In the genomic region with DNA sequence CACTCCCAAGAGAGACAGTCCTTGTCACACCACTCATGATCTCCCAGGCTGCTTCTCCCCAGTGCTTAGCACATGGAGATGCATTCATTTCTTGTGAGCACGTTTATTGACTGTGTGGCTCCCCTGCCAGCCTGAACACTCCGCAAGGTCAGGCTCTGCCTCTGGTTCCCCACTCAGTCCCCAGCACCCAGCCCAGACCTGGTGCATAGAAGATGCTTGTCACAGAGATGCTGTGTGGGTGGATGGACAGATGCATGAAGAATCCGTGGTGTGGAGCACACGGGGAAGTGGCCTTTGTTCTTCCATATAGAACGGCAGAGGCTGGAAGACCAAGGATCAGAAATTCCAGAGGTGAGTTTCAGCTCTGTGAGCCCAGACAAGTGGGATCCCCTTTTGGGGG, we compare ENCODE assay signal across 21 cellular contexts. TPM values are rescaled to one million over a fixed set of nuclear protein-coding genes. Genes with fewer than 3 reads are reported as not detected.
DNase-seq lines count a peak whose midpoint lies in the region; ATAC-seq and TF ChIP-seq lines count a peak whose summit lies in the region.
"Had no signal": no experiment of that assay in that cellular context is flagged by ENCODE, and none has a peak within 500 bp of the region (broad histone marks: within the 10 kb centered on the region; RNA-seq: fewer than 3 reads in every experiment).

No MANE protein-coding gene starts in this region.

- peak overlapping the region; percentile 88 for H3K4me2 ChIP-seq in DOHH2 (ENCODE audit: low read length)
- H3K4me2 ChIP-seq in SU-DHL-6 (ENCODE audit: low read depth, low read length, poor library complexity, severe bottlenecking), result peak overlapping the region; percentile 57
- H3K4me2 ChIP-seq: KMS-11 had no signal

- peaks cover 48 to 55% of the 10 kb centered on the region in 2 donors for H3K4me1 Mint-ChIP-seq in stimulated activated naive B cell treated with anti-CD40 and anti-IgM and Interleukin-4, amounts not matched to agents 10 μg/mL and 1 μg/mL and 100 μg/mL, for 72 hours

- H3K36me3 Mint-ChIP-seq in stimulated activated naive B cell treated with anti-CD40 and anti-IgM and Interleukin-4, amounts not matched to agents 10 μg/mL and 1 μg/mL and 100 μg/mL, for 72 hours, result peaks cover 15 to 17% of the 10 kb centered on the region in 2 donors
- H3K36me3 Mint-ChIP-seq: CD4-positive, alpha-beta memory T cell had no signal

- no peak overlapping the region for H3K4me3 Mint-ChIP-seq in stimulated activated naive B cell treated with anti-CD40 and anti-IgM and Interleukin-4, amounts not matched to agents 10 μg/mL and 1 μg/mL and 100 μg/mL, for 72 hours

- DNase-seq in dorsolateral prefrontal cortex (no peak), adrenal gland (no peak)
- DNase-seq in stimulated activated naive B cell treated with anti-CD40 and anti-IgM and Interleukin-4, amounts not matched to agents 10 μg/mL and 1 μg/mL and 100 μg/mL, for 72 hours, result peak; percentile 43
- DNase-seq: AML-193; CD4-positive, alpha-beta memory T cell; DMS153; GF-D8; GOT3; NCI-H1417 treated with DMSO at 0.1 percent for 48 hours; NCI-H187 treated with DMSO at 0.1 percent for 48 hours; NCI-H345; NCI-H524 treated with DMSO at 0.1 percent for 48 hours; SJCRH30 had no signal

- TF ChIP-seq POLR2A in GM18505 (IDR thresholded peaks at IDR 0.05; ENCODE audit: borderline replicate concordance, extremely low read depth, insufficient read depth, insufficient read length), result no peak
- TF ChIP-seq POLR2A in adrenal gland (IDR thresholded peaks at IDR 0.05), result no peak

- H3K9me3 Mint-ChIP-seq in stimulated activated naive B cell treated with anti-CD40 and anti-IgM and Interleukin-4, amounts not matched to agents 10 μg/mL and 1 μg/mL and 100 μg/mL, for 72 hours, result no peaks in the 10 kb centered on the region
- H3K9me3 Mint-ChIP-seq: CD4-positive, alpha-beta memory T cell had no signal

- H3K27me3 Mint-ChIP-seq in stimulated activated naive B cell treated with anti-CD40 and anti-IgM and Interleukin-4, amounts not matched to agents 10 μg/mL and 1 μg/mL and 100 μg/mL, for 72 hours, result no peaks in the 10 kb centered on the region
- H3K27me3 Mint-ChIP-seq: CD4-positive, alpha-beta memory T cell had no signal

- peak overlapping the region; percentile 100 for H3K27ac Mint-ChIP-seq in stimulated activated naive B cell treated with anti-CD40 and anti-IgM and Interleukin-4, amounts not matched to agents 10 μg/mL and 1 μg/mL and 100 μg/mL, for 72 hours
- H3K27ac Mint-ChIP-seq: CD4-positive, alpha-beta memory T cell had no signal

- ATAC-seq in stimulated activated naive B cell treated with anti-CD40 and anti-IgM and Interleukin-4, amounts not matched to agents 10 μg/mL and 1 μg/mL and 100 μg/mL, for 72 hours (replicated peaks), result peak; percentile 0
- no peak for ATAC-seq in GM18505 (IDR thresholded peaks at IDR 0.05; ENCODE audit: unreplicated experiment)
- no peak for ATAC-seq in GM18858 (IDR thresholded peaks at IDR 0.05; ENCODE audit: unreplicated experiment)
- ATAC-seq: HCT116, Panc1 had no signal

- H3K4me1 ChIP-seq in DOHH2 (ENCODE audit: control insufficient read depth, low read length), result peaks cover 100% of the 10 kb centered on the region
- no peaks in the 10 kb centered on the region for H3K4me1 ChIP-seq in adrenal gland (replicated peaks in 1 of 2)

- H3K9me3 ChIP-seq in DOHH2 (ENCODE audit: control insufficient read depth, insufficient read depth, low read length), result no peaks in the 10 kb centered on the region
- no peaks in the 10 kb centered on the region for H3K9me3 ChIP-seq in SU-DHL-6 (ENCODE audit: insufficient read depth, low read length)
- no peaks in the 10 kb centered on the region for H3K9me3 ChIP-seq in adrenal gland (replicated peaks in 1 of 3)
- H3K9me3 ChIP-seq: SJCRH30 had no signal

- WGBS in adrenal gland, 4 donors, result 81 to 84% (median 82%) methylated on average over 5 of the region's 5 CpGs

- H3F3A ChIP-seq in DOHH2 (ENCODE audit: control insufficient read depth, insufficient read depth) (peaks cover 51% of the 10 kb centered on the region), SU-DHL-6 (ENCODE audit: insufficient read depth) (peaks cover 90% of the 10 kb centered on the region)

- H3K79me2 ChIP-seq in DOHH2 (ENCODE audit: control insufficient read depth, low read length) (peaks cover 36% of the 10 kb centered on the region), SU-DHL-6 (ENCODE audit: insufficient read depth, low read length) (no peaks in the 10 kb centered on the region)

- intact Hi-C loops in dorsolateral prefrontal cortex (cut with DNase I), result no loop called here
- intact Hi-C loops in adrenal gland (cut with DNase I), result no loop called here

- TF ChIP-seq CTCF in DOHH2 (IDR thresholded peaks at IDR 0.05; ENCODE audit: low read depth, low read length, poor library complexity, severe bottlenecking) (no peak), SU-DHL-6 (IDR thresholded peaks at IDR 0.05; ENCODE audit: insufficient read depth, low read length, poor library complexity, severe bottlenecking) (no peak), dorsolateral prefrontal cortex (IDR thresholded peaks at IDR 0.05 in 54 of 56, conservative IDR thresholded peaks at IDR 0.05 in 2 of 56; ENCODE audit: low read depth in 1 of 56, partially characterized antibody in 56 of 56) (no peak), adrenal gland (IDR thresholded peaks at IDR 0.05) (no peak)

- peak overlapping the region; percentile 66 for H3K9ac ChIP-seq in SU-DHL-6 (ENCODE audit: low read length)
- H3K9ac ChIP-seq: KMS-11 had no signal

- H3K9me2 ChIP-seq in DOHH2 (replicated peaks; ENCODE audit: control insufficient read depth, low read length) (no peaks in the 10 kb centered on the region), SU-DHL-6 (replicated peaks; ENCODE audit: insufficient read depth, low read length) (no peaks in the 10 kb centered on the region)

- H3K27me3 ChIP-seq in DOHH2 (ENCODE audit: control insufficient read depth, low read length) (no peaks in the 10 kb centered on the region), SU-DHL-6 (ENCODE audit: low read length) (no peaks in the 10 kb centered on the region), dorsolateral prefrontal cortex (no peaks in the 10 kb centered on the region), adrenal gland (peaks cover 1% of the 10 kb centered on the region)
- H3K27me3 ChIP-seq: SJCRH30 had no signal

- peak overlapping the region; percentile 42 for H2AFZ ChIP-seq in SU-DHL-6 (ENCODE audit: low read depth, low read length, severe bottlenecking)

- peak overlapping the region; percentile 76 for H3K4me3 ChIP-seq in DOHH2 (ENCODE audit: low read length)
- no peak overlapping the region for H3K4me3 ChIP-seq in SU-DHL-6 (ENCODE audit: insufficient read depth, low read length, poor library complexity, severe bottlenecking)
- no peak overlapping the region for H3K4me3 ChIP-seq in dorsolateral prefrontal cortex
- H3K4me3 ChIP-seq in adrenal gland, result no peak overlapping the region
- H3K4me3 ChIP-seq: SJCRH30 had no signal

- H4K20me1 ChIP-seq in DOHH2 (ENCODE audit: control insufficient read depth, insufficient read depth, low read depth, low read length) (no peaks in the 10 kb centered on the region), SU-DHL-6 (ENCODE audit: low read depth, low read length) (no peaks in the 10 kb centered on the region)

- H3K27ac ChIP-seq in DOHH2 (ENCODE audit: low read depth, low read length) (peak overlapping the region; percentile 99), SU-DHL-6 (ENCODE audit: low read depth, low read length) (peak overlapping the region; percentile 94), dorsolateral prefrontal cortex (peak overlapping the region in 57 of 59 donors; percentile 15 to 93 (median 79)), adrenal gland (no peak overlapping the region)
- H3K27ac ChIP-seq: KMS-11, SJCRH30 had no signal

- H3K36me3 ChIP-seq in DOHH2 (ENCODE audit: control insufficient read depth, low read length) (no peaks in the 10 kb centered on the region), SU-DHL-6 (ENCODE audit: low read length) (no peaks in the 10 kb centered on the region), adrenal gland (replicated peaks in 1 of 2) (no peaks in the 10 kb centered on the region)
- H3K36me3 ChIP-seq: SJCRH30 had no signal

RNA-seq across cellular contexts. Expression of a gene that starts 13.8 kb away (rescaled TPM):
- 100 to 1,000 TPM in 1 of 120 experiments, 10 to 100 TPM in 119; 14.5 to 102 (median 32.1) TPM for total RNA-seq in dorsolateral prefrontal cortex
- total RNA-seq in adrenal gland, result under 1 TPM in 5 of 8 donors, not detected in 3; under 0.01 to 0.24 (median 0.07) TPM
- polyA plus RNA-seq in adrenal gland, result under 1 TPM; 0.03 to 0.13 (median 0.08) TPM
- total RNA-seq: CD4-positive, alpha-beta memory T cell; M059J had no signal
- polyA plus RNA-seq: CD4-positive, alpha-beta memory T cell had no signal

Comparison
In these comparisons a context has a peak if more than half of its experiments do, and no peak if none do; other contexts are left out.
1. H3K27ac ChIP-seq: peak in DOHH2 (single experiment), SU-DHL-6 (single experiment) and dorsolateral prefrontal cortex (57 of 59); none in adrenal gland (0 of 5).
2. ATAC-seq: peak in stimulated activated naive B cell treated with anti-CD40 and anti-IgM and Interleukin-4, amounts not matched to agents 10 μg/mL and 1 μg/mL and 100 μg/mL, for 72 hours (2 of 2); none in GM18505 (single experiment) and GM18858 (single experiment).
3. RNA of a gene that starts 13.8 kb away (total RNA-seq): 14.5 to 102 TPM in dorsolateral prefrontal cortex; under 0.01 to 0.24 TPM in adrenal gland; every median in the first group is over 10 times any median in the second.